In genomic region chr6:12637960-12638641, GRCh38 we compare ENCODE assay signal across 8 cellular contexts.
DNase-seq lines count a peak whose midpoint lies in the region; ATAC-seq and TF ChIP-seq lines count a peak whose summit lies in the region.

No MANE protein-coding gene starts in this region.

- WGBS in iPS DF 6.9 (ENCODE audit: insufficient coverage, insufficient read length), result 100% methylated on average over 1 of the region's 7 CpGs

- H3K4me1 ChIP-seq in ascending aorta (peaks cover 0 to 10% of the 10 kb centered on the region in 2 donors), iPS DF 6.9 (ENCODE audit: control insufficient read depth, insufficient read depth, low read length) (no peaks in the 10 kb centered on the region)

- TF ChIP-seq CTCF in GM12875 (IDR thresholded peaks at IDR 0.05; ENCODE audit: borderline replicate concordance, insufficient read depth, low read depth, low read length) (peak; percentile 76), ascending aorta (IDR thresholded peaks at IDR 0.05) (peak in 2 of 3 experiments; percentile 21 to 55), omental fat pad (IDR thresholded peaks at IDR 0.05) (no peak)

- H3K4me3 ChIP-seq in GM12875 (ENCODE audit: low read depth, low read length) (no peak overlapping the region), ascending aorta (no peak overlapping the region), iPS DF 6.9 (ENCODE audit: low read length) (no peak overlapping the region)

- peak; percentile 72 for ATAC-seq in HG03442 (IDR thresholded peaks at IDR 0.05; ENCODE audit: unreplicated experiment)
- ATAC-seq in omental fat pad (ENCODE audit: low FRiP score), result no peak

- peaks cover 0 to 6% of the 10 kb centered on the region in 2 donors for H3K9me3 ChIP-seq in ascending aorta
- no peaks in the 10 kb centered on the region for H3K9me3 ChIP-seq in iPS DF 6.9 (ENCODE audit: control insufficient read depth, insufficient read depth, low read length)

- H3K27ac ChIP-seq in ascending aorta (no peak overlapping the region), iPS DF 6.9 (ENCODE audit: low read length) (no peak overlapping the region)

- H3K27me3 ChIP-seq in ascending aorta (no peaks in the 10 kb centered on the region), iPS DF 6.9 (ENCODE audit: control insufficient read depth, insufficient read depth, low read length) (no peaks in the 10 kb centered on the region)

- intact Hi-C loops in ascending aorta (cut with DNase I), result no loop called here

- H3K36me3 ChIP-seq in ascending aorta, result no peaks in the 10 kb centered on the region
- H3K36me3 ChIP-seq in iPS DF 6.9 (ENCODE audit: control insufficient read depth, insufficient read depth, low read length), result no peaks in the 10 kb centered on the region

- DNase-seq in AG08395 (ENCODE audit: low spot score), result peak; percentile 67
- peak; percentile 74 for DNase-seq in OCI-M1 (lab: John Stamatoyannopoulos, UW)
- no peak for DNase-seq in ascending aorta (ENCODE audit: low spot score in 2 of 2)
- DNase-seq in iPS DF 6.9 (ENCODE audit: low read depth, low spot score), result peak; percentile 63
- DNase-seq in stimulated activated CD4-positive, alpha-beta T cell treated with anti-CD3 and anti-CD28 coated beads, Interleukin-1b, Interleukin-23, amount 100 ng/mL, for 48 hours, result peak; percentile 52
- no peak for DNase-seq in omental fat pad (ENCODE audit: low spot score)

Comparison
In these comparisons a context has a peak if more than half of its experiments do, and no peak if none do; other contexts are left out.
1. DNase-seq: peak in AG08395 (single experiment), OCI-M1 (single experiment), iPS DF 6.9 (single experiment) and stimulated activated CD4-positive, alpha-beta T cell treated with anti-CD3 and anti-CD28 coated beads, Interleukin-1b, Interleukin-23, amount 100 ng/mL, for 48 hours (single experiment); none in ascending aorta (0 of 2) and omental fat pad (single experiment).
2. CTCF ChIP-seq: peak in GM12875 (single experiment) and ascending aorta (2 of 3); none in omental fat pad (0 of 3).